Comparison of ENCODE assay signal across 15 cellular contexts in genomic region chr12:19234991-19235876, GRCh38.
DNase-seq lines count a peak whose midpoint lies in the region; ATAC-seq and TF ChIP-seq lines count a peak whose summit lies in the region.
"Had no signal": no experiment of that assay in that cellular context is flagged by ENCODE, and none has a peak within 500 bp of the region (broad histone marks: within the 10 kb centered on the region; RNA-seq: fewer than 3 reads in every experiment).

No MANE protein-coding gene starts in this region.

- H3K4me1 ChIP-seq in Karpas-422 (ENCODE audit: low read length), result peaks cover 92% of the 10 kb centered on the region
- H3K4me1 ChIP-seq: foreskin keratinocyte had no signal

- peak overlapping the region; percentile 18; the same call in 1 of the 2 replicates for H3K4me3 ChIP-seq in Karpas-422 (ENCODE audit: low read length)
- H3K4me3 ChIP-seq in astrocyte of the spinal cord (ENCODE audit: low read depth, low read length), result no peak overlapping the region
- H3K4me3 ChIP-seq: stomach had no signal

- H3K9me3 Mint-ChIP-seq in stimulated activated effector memory CD8-positive, alpha-beta T cell treated with anti-CD3 and anti-CD28 coated beads, Interleukin-12 subunit alpha, Interleukin-12 subunit beta, amount 100 ng/mL, for 72 hours, result no peaks in the 10 kb centered on the region

- no peak overlapping the region for H2AFZ ChIP-seq in Karpas-422 (ENCODE audit: low read length)

- no peaks in the 10 kb centered on the region for H3K9me3 ChIP-seq in Karpas-422 (ENCODE audit: low read length)

- no peaks in the 10 kb centered on the region; the same call in 1 of the 2 replicates for H3K36me3 ChIP-seq in Karpas-422 (ENCODE audit: insufficient read depth, low read length)

- peak overlapping the region; percentile 68 for H3K4me2 ChIP-seq in Karpas-422 (ENCODE audit: low read depth, low read length, poor library complexity, severe bottlenecking)

- no peaks in the 10 kb centered on the region for H4K20me1 ChIP-seq in Karpas-422 (ENCODE audit: insufficient read depth, low read depth, low read length)

- H3K4me1 Mint-ChIP-seq in stimulated activated effector memory CD8-positive, alpha-beta T cell treated with anti-CD3 and anti-CD28 coated beads, Interleukin-12 subunit alpha, Interleukin-12 subunit beta, amount 100 ng/mL, for 72 hours, result peaks cover 6% of the 10 kb centered on the region

- H3K4me3 Mint-ChIP-seq in stimulated activated effector memory CD8-positive, alpha-beta T cell treated with anti-CD3 and anti-CD28 coated beads, Interleukin-12 subunit alpha, Interleukin-12 subunit beta, amount 100 ng/mL, for 72 hours, result no peak overlapping the region

- in situ Hi-C loops in astrocyte of the spinal cord (cut with HindIII; ENCODE audit: low sequenced_read_pairs), result no loop called here

- peak overlapping the region; percentile 91 for H3K27ac ChIP-seq in Karpas-422 (ENCODE audit: low read length)
- H3K27ac ChIP-seq: foreskin keratinocyte had no signal

- H3K27me3 ChIP-seq in Karpas-422 (ENCODE audit: low read length), result no peaks in the 10 kb centered on the region
- H3K27me3 ChIP-seq: foreskin keratinocyte, stomach had no signal

- no peak for TF ChIP-seq CTCF in astrocyte of the spinal cord (IDR thresholded peaks at IDR 0.05; ENCODE audit: low read depth, low read length)

- H3K9ac ChIP-seq in Karpas-422 (ENCODE audit: low read length), result peak overlapping the region; percentile 59

- H3K27ac Mint-ChIP-seq in stimulated activated effector memory CD8-positive, alpha-beta T cell treated with anti-CD3 and anti-CD28 coated beads, Interleukin-12 subunit alpha, Interleukin-12 subunit beta, amount 100 ng/mL, for 72 hours, result no peak overlapping the region

- peaks cover 93% of the 10 kb centered on the region for H3K79me2 ChIP-seq in Karpas-422 (ENCODE audit: low read length)

- ATAC-seq in stimulated activated effector memory CD8-positive, alpha-beta T cell treated with anti-CD3 and anti-CD28 coated beads, Interleukin-12 subunit alpha, Interleukin-12 subunit beta, amount 100 ng/mL, for 72 hours, result peak; percentile 60
- no peak for ATAC-seq in HG03460 (IDR thresholded peaks at IDR 0.05; ENCODE audit: unreplicated experiment)
- ATAC-seq: activated CD4-positive, CD25-positive, alpha-beta regulatory T cell treated with anti-CD3 and anti-CD28 coated beads, Interleukin-2, amount 50 U/mL, for 24 hours had no signal

- H3K9me2 ChIP-seq in Karpas-422 (replicated peaks; ENCODE audit: insufficient read depth, low read length), result no peaks in the 10 kb centered on the region

- H3K36me3 Mint-ChIP-seq in stimulated activated effector memory CD8-positive, alpha-beta T cell treated with anti-CD3 and anti-CD28 coated beads, Interleukin-12 subunit alpha, Interleukin-12 subunit beta, amount 100 ng/mL, for 72 hours, result no peaks in the 10 kb centered on the region

- DNase-seq in Karpas-422 (no peak), astrocyte of the spinal cord (ENCODE audit: low read depth, low spot score) (peak; percentile 41), iris pigment epithelial cell (ENCODE audit: low read depth) (peak; percentile 73), NCI-H524 treated with DMSO at 0.1 percent for 48 hours (lab: John Stamatoyannopoulos, UW) (no peak), NCI-H82 treated with DMSO at 0.1 percent for 48 hours (lab: John Stamatoyannopoulos, UW; ENCODE audit: unreplicated experiment) (no peak), NCI-H146 treated with DMSO at 0.1 percent for 48 hours (lab: John Stamatoyannopoulos, UW; ENCODE audit: unreplicated experiment) (no peak)
- no peak for DNase-seq in stimulated activated effector memory CD8-positive, alpha-beta T cell treated with anti-CD3 and anti-CD28 coated beads, Interleukin-12 subunit alpha, Interleukin-12 subunit beta, amount 100 ng/mL, for 72 hours (ENCODE audit: low spot score in 2 of 2)
- DNase-seq: foreskin keratinocyte; NCI-H1105 treated with DMSO at 0.1 percent for 48 hours; NCI-H524; nucleus accumbens; stimulated activated CD4-positive, alpha-beta T cell treated with anti-CD3 and anti-CD28 coated beads, Interleukin-2, amount 100 ng/mL, for 24 hours; stomach had no signal

Comparison
In these comparisons a context has a peak if more than half of its experiments do, and no peak if none do; other contexts are left out.
1. DNase-seq: peak in astrocyte of the spinal cord (single experiment) and iris pigment epithelial cell (single experiment); none in Karpas-422 (single experiment), stimulated activated effector memory CD8-positive, alpha-beta T cell treated with anti-CD3 and anti-CD28 coated beads, Interleukin-12 subunit alpha, Interleukin-12 subunit beta, amount 100 ng/mL, for 72 hours (0 of 2), NCI-H524 treated with DMSO at 0.1 percent for 48 hours (single experiment), NCI-H82 treated with DMSO at 0.1 percent for 48 hours (single experiment) and NCI-H146 treated with DMSO at 0.1 percent for 48 hours (single experiment).